Comparison of ENCODE assay signal across 30 cellular contexts in the genomic region with DNA sequence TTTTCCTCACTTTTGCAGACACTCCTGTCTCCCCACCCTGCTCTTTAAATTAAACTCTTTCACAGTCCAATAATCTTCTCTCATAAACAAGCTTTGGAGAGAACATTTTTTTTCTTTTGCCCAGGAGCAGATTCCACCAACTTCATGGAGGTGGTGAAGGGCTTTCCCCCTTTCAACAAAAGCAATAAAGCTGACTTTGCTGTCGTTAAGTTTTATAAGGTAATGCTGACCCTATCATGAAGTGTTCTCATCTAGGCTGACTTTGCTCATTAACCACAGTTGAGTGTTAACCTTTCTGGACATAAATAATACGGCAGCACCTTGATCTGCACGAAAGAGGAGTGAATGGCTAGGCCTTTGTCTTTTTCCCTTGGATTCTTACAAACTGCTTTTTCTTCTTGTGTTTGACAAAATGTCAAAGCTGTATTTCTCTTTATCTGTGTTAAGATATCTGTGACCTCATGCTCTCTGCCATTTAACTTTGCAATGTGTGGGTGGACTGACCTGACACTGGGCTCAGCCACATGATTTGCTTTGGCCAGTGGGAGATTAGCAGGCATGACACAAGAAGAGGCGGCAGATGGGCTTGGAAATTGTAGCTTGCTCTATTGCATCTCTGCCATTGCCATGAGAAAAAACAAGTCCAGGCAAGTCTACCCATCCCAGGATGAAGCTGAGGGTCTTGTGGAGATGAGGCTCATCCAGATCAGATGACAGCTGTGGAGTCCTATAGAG.
DNase-seq lines count a peak whose midpoint lies in the region; ATAC-seq and TF ChIP-seq lines count a peak whose summit lies in the region.
"Had no signal": no experiment of that assay in that cellular context is flagged by ENCODE, and none has a peak within 500 bp of the region (broad histone marks: within the 10 kb centered on the region; RNA-seq: fewer than 3 reads in every experiment).

No MANE protein-coding gene starts in this region.

- TF ChIP-seq CTCF in thyroid gland (IDR thresholded peaks at IDR 0.05): no peak

- intact Hi-C loops in thyroid gland (cut with DNase I): no loop called here

- no peak overlapping the region for H3K4me3 Mint-ChIP-seq in effector memory CD8-positive, alpha-beta T cell
- H3K4me3 Mint-ChIP-seq: activated naive CD8-positive, alpha-beta T cell; CD14-positive monocyte; endodermal cell; stimulated activated memory B cell treated with anti-CD40 and anti-IgM and Interleukin-4, amounts not matched to agents 10 μg/mL and 1 μg/mL and 100 μg/mL, for 72 hours had no signal

- H3K4me1 Mint-ChIP-seq in effector memory CD8-positive, alpha-beta T cell (ENCODE audit: low read depth in 2 of 2): no peaks in the 10 kb centered on the region
- H3K4me1 Mint-ChIP-seq: CD14-positive monocyte; endodermal cell; stimulated activated memory B cell treated with anti-CD40 and anti-IgM and Interleukin-4, amounts not matched to agents 10 μg/mL and 1 μg/mL and 100 μg/mL, for 72 hours had no signal

- H3K27me3 Mint-ChIP-seq in effector memory CD8-positive, alpha-beta T cell: peaks cover 18 to 23% of the 10 kb centered on the region in 2 donors
- H3K27me3 Mint-ChIP-seq: activated naive CD8-positive, alpha-beta T cell had no signal

- no peaks in the 10 kb centered on the region for H3K27me3 ChIP-seq in thyroid gland
- H3K27me3 ChIP-seq: esophagus muscularis mucosa, gastrocnemius medialis, neutrophil, sigmoid colon, upper lobe of right lung had no signal

- no peak overlapping the region for H3K27ac Mint-ChIP-seq in effector memory CD8-positive, alpha-beta T cell
- H3K27ac Mint-ChIP-seq: activated naive CD8-positive, alpha-beta T cell; CD14-positive monocyte; endodermal cell; stimulated activated memory B cell treated with anti-CD40 and anti-IgM and Interleukin-4, amounts not matched to agents 10 μg/mL and 1 μg/mL and 100 μg/mL, for 72 hours had no signal

- H3K9me3 Mint-ChIP-seq in effector memory CD8-positive, alpha-beta T cell: no peaks in the 10 kb centered on the region

- no peaks in the 10 kb centered on the region for H3K9me3 ChIP-seq in thyroid gland
- H3K9me3 ChIP-seq: esophagus muscularis mucosa, gastrocnemius medialis, neutrophil, sigmoid colon, SK-N-SH, upper lobe of right lung had no signal

- H3K27ac ChIP-seq in thyroid gland: peak overlapping the region in 2 of 3 donors; percentile 6 to 38
- H3K27ac ChIP-seq: 22Rv1, esophagus muscularis mucosa, gastrocnemius medialis, neutrophil, RWPE1, sigmoid colon, upper lobe of right lung had no signal

- ATAC-seq in HG02610 (IDR thresholded peaks at IDR 0.05; ENCODE audit: unreplicated experiment): no peak
- ATAC-seq in GM19035 (IDR thresholded peaks at IDR 0.05; ENCODE audit: unreplicated experiment): no peak
- ATAC-seq in effector memory CD8-positive, alpha-beta T cell (replicated peaks): no peak
- ATAC-seq: gastrocnemius medialis; stimulated activated memory B cell treated with anti-CD40 and anti-IgM and Interleukin-4, amounts not matched to agents 10 μg/mL and 1 μg/mL and 100 μg/mL, for 72 hours; upper lobe of right lung had no signal

- no peaks in the 10 kb centered on the region for H3K36me3 ChIP-seq in thyroid gland
- H3K36me3 ChIP-seq: esophagus muscularis mucosa, gastrocnemius medialis, neutrophil, sigmoid colon, upper lobe of right lung had no signal

- TF ChIP-seq POLR2A in thyroid gland (IDR thresholded peaks at IDR 0.05): no peak

- H3K36me3 Mint-ChIP-seq in effector memory CD8-positive, alpha-beta T cell (ENCODE audit: insufficient read depth): no peaks in the 10 kb centered on the region
- H3K36me3 Mint-ChIP-seq: activated naive CD8-positive, alpha-beta T cell; CD14-positive monocyte; stimulated activated memory B cell treated with anti-CD40 and anti-IgM and Interleukin-4, amounts not matched to agents 10 μg/mL and 1 μg/mL and 100 μg/mL, for 72 hours had no signal

- no peak overlapping the region for H3K4me3 ChIP-seq in thyroid gland (replicated peaks in 1 of 3)
- H3K4me3 ChIP-seq: esophagus muscularis mucosa, gastrocnemius medialis, sigmoid colon, upper lobe of right lung had no signal

- WGBS in thyroid gland, 2 donors: 44 to 62% methylated on average over 4 of the region's 4 CpGs

- peaks cover 11 to 17% of the 10 kb centered on the region in 2 donors for H3K4me1 ChIP-seq in thyroid gland
- H3K4me1 ChIP-seq: esophagus muscularis mucosa, gastrocnemius medialis, sigmoid colon, upper lobe of right lung had no signal

- DNase-seq in NCI-H345 (lab: John Stamatoyannopoulos, UW): peak; percentile 30
- DNase-seq in NCI-H345 treated with DMSO at 0.1 percent for 48 hours (lab: John Stamatoyannopoulos, UW; ENCODE audit: unreplicated experiment): no peak
- peak; percentile 39 to 65 for DNase-seq in NCI-H187 (lab: John Stamatoyannopoulos, UW)
- DNase-seq in NCI-H524 treated with DMSO at 0.1 percent for 48 hours (lab: John Stamatoyannopoulos, UW): peak; percentile 72
- DNase-seq in thyroid gland: no peak
- DNase-seq in effector memory CD8-positive, alpha-beta T cell: no peak
- DNase-seq: activated CD4-positive, alpha-beta T cell treated with anti-CD3 and anti-CD28 coated beads for 4 hours; activated CD8-positive, alpha-beta memory T cell treated with anti-CD3 and anti-CD28 coated beads for 24 hours; activated effector memory CD4-positive, alpha-beta T cell treated with Interleukin-2 at 50 U/mL for 16 hours; aorta; caudate nucleus; endodermal cell; gastrocnemius medialis; mesenchymal stem cell; NCI-H2029; sigmoid colon; SK-N-SH; stimulated activated CD4-positive, alpha-beta T cell treated with anti-CD3 and anti-CD28 coated beads, Interleukin-4, amount 100 ng/mL, for 24 hours; substantia nigra; T-helper 2 cell; upper lobe of right lung had no signal

Comparison
In these comparisons a context has a peak if more than half of its experiments do, and no peak if none do; other contexts are left out.
1. DNase-seq: peak in NCI-H345 (single experiment), NCI-H187 (2 of 2) and NCI-H524 treated with DMSO at 0.1 percent for 48 hours (single experiment); none in NCI-H345 treated with DMSO at 0.1 percent for 48 hours (single experiment), thyroid gland (0 of 2) and effector memory CD8-positive, alpha-beta T cell (0 of 3).